10 cellular contexts compared by ENCODE assay signal in the genomic region with DNA sequence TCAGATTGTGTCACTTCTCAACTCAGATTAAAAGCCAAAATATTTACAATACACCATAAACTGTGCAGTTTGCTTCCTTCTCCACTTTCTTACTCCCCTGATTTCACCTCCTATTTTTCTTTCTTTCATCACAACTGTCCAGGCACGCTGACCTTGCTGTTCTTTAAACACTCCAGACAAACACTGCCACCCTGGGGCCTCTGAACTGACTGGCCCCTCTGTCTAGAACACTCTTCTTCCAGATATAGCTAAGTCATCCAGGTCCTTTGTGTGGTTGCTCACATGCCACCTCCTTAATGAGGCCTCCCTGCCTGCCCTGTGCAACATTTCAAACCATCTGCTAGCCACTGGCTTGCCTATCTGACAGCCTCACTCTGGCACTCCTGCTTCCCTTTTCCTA. TPM values are rescaled to one million over a fixed set of nuclear protein-coding genes. Genes with fewer than 3 reads are reported as not detected.
DNase-seq lines count a peak whose midpoint lies in the region; ATAC-seq lines count a peak whose summit lies in the region.
"Had no signal": no experiment of that assay in that cellular context is flagged by ENCODE, and none has a peak within 500 bp of the region (broad histone marks: within the 10 kb centered on the region; RNA-seq: fewer than 3 reads in every experiment).

No MANE protein-coding gene starts in this region.

- H3K4me1 Mint-ChIP-seq in activated T-helper 2 cell treated with anti-CD3 and anti-CD28 coated beads, Interferon-gamma antibody, Interleukin-2, Interleukin-4, amounts not matched to agents 10 μg/mL and 5 μg/mL and 100 μg/mL, durations not matched to agents 14 hours and 24 hours and 36 hours (ENCODE audit: low read depth), result no peaks in the 10 kb centered on the region

- peak; percentile 38 for DNase-seq in D341Med (ENCODE audit: low spot score)
- peak; percentile 73 for DNase-seq in NCI-H1092 treated with DMSO at 0.1 percent for 48 hours (lab: John Stamatoyannopoulos, UW)
- peak; percentile 74 for DNase-seq in UCSD-AML1 (lab: John Stamatoyannopoulos, UW; ENCODE audit: unreplicated experiment)
- DNase-seq in iris pigment epithelial cell (ENCODE audit: low read depth), result peak; percentile 15
- no peak for DNase-seq in stimulated activated CD4-positive, alpha-beta T cell treated with anti-CD3 and anti-CD28 coated beads, Interleukin-2, amount 100 ng/mL, for 24 hours
- DNase-seq in middle frontal gyrus (ENCODE audit: extremely low spot score, low spot score), result no peak
- DNase-seq in activated T-helper 2 cell treated with anti-CD3 and anti-CD28 coated beads, Interferon-gamma antibody, Interleukin-2, Interleukin-4, amounts not matched to agents 10 μg/mL and 5 μg/mL and 100 μg/mL, durations not matched to agents 14 hours and 24 hours and 36 hours (ENCODE audit: low spot score), result no peak
- DNase-seq: activated T-cell treated with anti-CD3 and anti-CD28 coated beads, Interleukin-2, amount 50 U/mL, for 48 hours; dermis blood vessel endothelial cell had no signal

- intact Hi-C loops in activated T-helper 2 cell treated with anti-CD3 and anti-CD28 coated beads, Interferon-gamma antibody, Interleukin-2, Interleukin-4, amounts not matched to agents 10 μg/mL and 5 μg/mL and 100 μg/mL, durations not matched to agents 14 hours and 24 hours and 36 hours (cut with micrococcal nuclease), result no loop called here

- peaks cover 16% of the 10 kb centered on the region for H3K9me3 Mint-ChIP-seq in activated T-helper 2 cell treated with anti-CD3 and anti-CD28 coated beads, Interferon-gamma antibody, Interleukin-2, Interleukin-4, amounts not matched to agents 10 μg/mL and 5 μg/mL and 100 μg/mL, durations not matched to agents 14 hours and 24 hours and 36 hours

- no peak overlapping the region for H3K4me3 Mint-ChIP-seq in activated T-helper 2 cell treated with anti-CD3 and anti-CD28 coated beads, Interferon-gamma antibody, Interleukin-2, Interleukin-4, amounts not matched to agents 10 μg/mL and 5 μg/mL and 100 μg/mL, durations not matched to agents 14 hours and 24 hours and 36 hours (ENCODE audit: low read depth)

- H3K27me3 Mint-ChIP-seq in activated T-helper 2 cell treated with anti-CD3 and anti-CD28 coated beads, Interferon-gamma antibody, Interleukin-2, Interleukin-4, amounts not matched to agents 10 μg/mL and 5 μg/mL and 100 μg/mL, durations not matched to agents 14 hours and 24 hours and 36 hours (ENCODE audit: low read depth), result no peaks in the 10 kb centered on the region

- no peak overlapping the region for H3K27ac Mint-ChIP-seq in activated T-helper 2 cell treated with anti-CD3 and anti-CD28 coated beads, Interferon-gamma antibody, Interleukin-2, Interleukin-4, amounts not matched to agents 10 μg/mL and 5 μg/mL and 100 μg/mL, durations not matched to agents 14 hours and 24 hours and 36 hours

- H3K36me3 Mint-ChIP-seq in activated T-helper 2 cell treated with anti-CD3 and anti-CD28 coated beads, Interferon-gamma antibody, Interleukin-2, Interleukin-4, amounts not matched to agents 10 μg/mL and 5 μg/mL and 100 μg/mL, durations not matched to agents 14 hours and 24 hours and 36 hours (ENCODE audit: low read depth), result peaks cover 9% of the 10 kb centered on the region

- ATAC-seq in GM18498 (IDR thresholded peaks at IDR 0.05; ENCODE audit: unreplicated experiment), result no peak

RNA-seq across cellular contexts. Expression of gene ATG10, which starts 46.6 kb away (rescaled TPM):
- 7.7 and 8.9 TPM in 2 replicates for total RNA-seq in activated T-helper 2 cell treated with anti-CD3 and anti-CD28 coated beads, Interferon-gamma antibody, Interleukin-2, Interleukin-4, amounts not matched to agents 10 μg/mL and 5 μg/mL and 100 μg/mL, durations not matched to agents 14 hours and 24 hours and 36 hours

Comparison
In these comparisons a context has a peak if more than half of its experiments do, and no peak if none do; other contexts are left out.
1. DNase-seq: peak in D341Med (single experiment), NCI-H1092 treated with DMSO at 0.1 percent for 48 hours (single experiment), UCSD-AML1 (single experiment) and iris pigment epithelial cell (single experiment); none in stimulated activated CD4-positive, alpha-beta T cell treated with anti-CD3 and anti-CD28 coated beads, Interleukin-2, amount 100 ng/mL, for 24 hours (0 of 2), middle frontal gyrus (single experiment) and activated T-helper 2 cell treated with anti-CD3 and anti-CD28 coated beads, Interferon-gamma antibody, Interleukin-2, Interleukin-4, amounts not matched to agents 10 μg/mL and 5 μg/mL and 100 μg/mL, durations not matched to agents 14 hours and 24 hours and 36 hours (single experiment).